ENCODE assay signal across 20 cellular contexts in genomic region chr2:85238607-85239006, GRCh38.
DNase-seq lines count a peak whose midpoint lies in the region; ATAC-seq and TF ChIP-seq lines count a peak whose summit lies in the region.
"Had no signal": no experiment of that assay in that cellular context is flagged by ENCODE, and none has a peak within 500 bp of the region (broad histone marks: within the 10 kb centered on the region; RNA-seq: fewer than 3 reads in every experiment).

No MANE protein-coding gene starts in this region.

- H3K27ac Mint-ChIP-seq in WTC11: peak overlapping the region; percentile 98
- no peak overlapping the region for H3K27ac Mint-ChIP-seq in neural progenitor cell

- CTCF ChIA-PET in HEK293 (lab: Yijun Ruan, JAX) (interaction anchor here (0.5 to 0.7 kb wide), 4 partner anchors 56 to 371 kb away, joined by 3 to 6 read pairs (median 4); no protein-coding TSS in a partner anchor), WTC11 (lab: Charles Lee) (interaction anchor here (0.7 to 4.9 kb wide), 9 partner anchors 8 to 53 kb away, joined by 3 to 35 read pairs (median 4); no protein-coding TSS in a partner anchor)

- no peak for DNase-seq in WTC11 (ENCODE audit: low spot score)
- no peak for DNase-seq in esophagus squamous epithelium (lab: John Stamatoyannopoulos, UW)
- no peak for DNase-seq in neural progenitor cell (ENCODE audit: low spot score)
- no peak for DNase-seq in body of pancreas
- DNase-seq: ACHN, AML-193, DMS 273 treated with DMSO at 0.1 percent for 48 hours, IMR-90, Karpas-422, MG63, NCI-H1092, NCI-H2081, NCI-H82, PC-9 had no signal

- H4K20me1 ChIP-seq in neural progenitor cell (ENCODE audit: low read depth): peaks cover 11% of the 10 kb centered on the region

- H3K4me1 Mint-ChIP-seq in WTC11 (peaks cover 87% of the 10 kb centered on the region), neural progenitor cell (peaks cover 73% of the 10 kb centered on the region)

- H3K36me3 ChIP-seq in HEK293 (ENCODE audit: control insufficient read depth in 2 of 2, insufficient read depth in 1 of 2, low read length in 2 of 2): no peaks in the 10 kb centered on the region
- no peaks in the 10 kb centered on the region for H3K36me3 ChIP-seq in esophagus squamous epithelium
- H3K36me3 ChIP-seq in neural progenitor cell: no peaks in the 10 kb centered on the region
- no peaks in the 10 kb centered on the region for H3K36me3 ChIP-seq in body of pancreas (replicated peaks in 1 of 2; ENCODE audit: insufficient read depth in 1 of 2, low read depth in 2 of 2)
- H3K36me3 ChIP-seq: MG63 had no signal

- H3K4me3 ChIP-seq in HEK293 (ENCODE audit: low read depth, low read length): no peak overlapping the region
- peak overlapping the region; percentile 13 to 50 (median 32) for H3K4me3 ChIP-seq in esophagus squamous epithelium
- no peak overlapping the region for H3K4me3 ChIP-seq in neural progenitor cell
- no peak overlapping the region for H3K4me3 ChIP-seq in body of pancreas
- H3K4me3 ChIP-seq: MG63, PC-9 had no signal

- H3K4me1 ChIP-seq in HEK293 (ENCODE audit: control insufficient read depth, insufficient read depth, low read length) (no peaks in the 10 kb centered on the region), esophagus squamous epithelium (peaks cover 0 to 32% (median 4%) of the 10 kb centered on the region in 3 donors), neural progenitor cell (peaks cover 61% of the 10 kb centered on the region), body of pancreas (no peaks in the 10 kb centered on the region)

- no peaks in the 10 kb centered on the region for H3K9me3 Mint-ChIP-seq in WTC11
- H3K9me3 Mint-ChIP-seq in neural progenitor cell: no peaks in the 10 kb centered on the region

- peaks cover 5% of the 10 kb centered on the region; the same call in 1 of the 2 replicates for H3K36me3 Mint-ChIP-seq in WTC11
- peaks cover 11% of the 10 kb centered on the region for H3K36me3 Mint-ChIP-seq in neural progenitor cell
- H3K36me3 Mint-ChIP-seq: CD14-positive monocyte had no signal

- TF ChIP-seq CTCF in HEK293 (tag by site-specific recombination; IDR thresholded peaks at IDR 0.05): no peak
- TF ChIP-seq CTCF in WTC11 (IDR thresholded peaks at IDR 0.05): no peak
- TF ChIP-seq CTCF in esophagus squamous epithelium (IDR thresholded peaks at IDR 0.05): no peak
- TF ChIP-seq CTCF in neural progenitor cell (IDR thresholded peaks at IDR 0.05): no peak
- no peak for TF ChIP-seq CTCF in body of pancreas (IDR thresholded peaks at IDR 0.05)

- 93 to 98% methylated on average over 6 to 8 of the region's 8 CpGs for WGBS in esophagus squamous epithelium, 2 donors
- 91 to 96% methylated on average over 8 of the region's 8 CpGs for WGBS in body of pancreas, 2 donors

- H2AFZ ChIP-seq in neural progenitor cell (replicated peaks): no peak overlapping the region
- H2AFZ ChIP-seq: PC-9 had no signal

- H3K4me2 ChIP-seq in neural progenitor cell: peak overlapping the region; percentile 59
- H3K4me2 ChIP-seq: PC-9 had no signal

- H3K79me2 ChIP-seq in neural progenitor cell (ENCODE audit: low read depth): peaks cover 18% of the 10 kb centered on the region

- ATAC-seq in WTC11 (no peak), GM19023 (IDR thresholded peaks at IDR 0.05; ENCODE audit: unreplicated experiment) (no peak), body of pancreas (no peak), HG03175 (IDR thresholded peaks at IDR 0.05; ENCODE audit: unreplicated experiment) (no peak), HG03469 (IDR thresholded peaks at IDR 0.05; ENCODE audit: unreplicated experiment) (no peak)
- ATAC-seq: Right ventricle myocardium inferior had no signal

- peak overlapping the region; percentile 54 for H3K4me3 Mint-ChIP-seq in WTC11
- H3K4me3 Mint-ChIP-seq in neural progenitor cell: peak overlapping the region; percentile 42

- H3K27me3 Mint-ChIP-seq in WTC11 (ENCODE audit: low read depth) (no peaks in the 10 kb centered on the region), neural progenitor cell (ENCODE audit: insufficient read depth, low read depth) (peaks cover 17% of the 10 kb centered on the region)

- intact Hi-C loops in esophagus squamous epithelium (cut with DNase I): no loop called here
- intact Hi-C loops in body of pancreas (cut with DNase I): loop anchor here (10.0 kb wide), 1 partner anchor 426 kb away; the partner anchor contains the start of gene SFTPB

- POLR2A ChIA-PET in HEK293 (lab: Yijun Ruan, JAX) (no interaction called here), WTC11 (lab: Charles Lee) (interaction anchor here (3.9 kb wide), 1 partner anchor 18 kb away, joined by 34 read pairs; no protein-coding TSS in a partner anchor)

- H3K9ac ChIP-seq in neural progenitor cell: no peak overlapping the region

- H3K27ac ChIP-seq in HEK293 (ENCODE audit: extremely low read depth, low read depth, low read length) (no peak overlapping the region), esophagus squamous epithelium (peak overlapping the region in 3 of 4 donors; percentile 45 to 68 (median 58)), neural progenitor cell (no peak overlapping the region), body of pancreas (no peak overlapping the region)
- H3K27ac ChIP-seq: PC-9 had no signal

- H3F3A ChIP-seq in neural progenitor cell (ENCODE audit: low read depth): peaks cover 55% of the 10 kb centered on the region

- no peaks in the 10 kb centered on the region for H3K9me3 ChIP-seq in HEK293 (ENCODE audit: control insufficient read depth, insufficient read depth, low read depth, low read length)
- H3K9me3 ChIP-seq in esophagus squamous epithelium: no peaks in the 10 kb centered on the region
- no peaks in the 10 kb centered on the region for H3K9me3 ChIP-seq in neural progenitor cell (ENCODE audit: low read depth)
- no peaks in the 10 kb centered on the region for H3K9me3 ChIP-seq in body of pancreas
- H3K9me3 ChIP-seq: MG63 had no signal

- TF ChIP-seq POLR2A in esophagus squamous epithelium (IDR thresholded peaks at IDR 0.05) (no peak), body of pancreas (IDR thresholded peaks at IDR 0.05) (no peak)

- H3K27me3 ChIP-seq in esophagus squamous epithelium: no peaks in the 10 kb centered on the region
- no peaks in the 10 kb centered on the region for H3K27me3 ChIP-seq in neural progenitor cell
- no peaks in the 10 kb centered on the region for H3K27me3 ChIP-seq in body of pancreas
- H3K27me3 ChIP-seq: MG63 had no signal

TF ChIP-seq in HEK293, 187 proteins besides CTCF, POLR2A, EP300 and RAD21 (continues in another document):
- TF ChIP-seq ZBTB11 (tag by site-specific recombination; conservative IDR thresholded peaks at IDR 0.05; ENCODE audit: low read depth): peak; percentile 69

TF ChIP-seq in WTC11, 78 proteins besides CTCF, POLR2A, EP300 and RAD21 (continues in another document):
- TF ChIP-seq RELA (CRISPR knock-in tag; IDR thresholded peaks at IDR 0.05; ENCODE audit: borderline replicate concordance) (no peak), ZNF425 (CRISPR knock-in tag; conservative IDR thresholded peaks at IDR 0.05) (no peak), CREB1 (CRISPR knock-in tag; IDR thresholded peaks at IDR 0.05) (no peak), ELF4 (CRISPR knock-in tag; IDR thresholded peaks at IDR 0.05; ENCODE audit: low read depth) (no peak), ZNF317 (CRISPR knock-in tag; IDR thresholded peaks at IDR 0.05; ENCODE audit: borderline replicate concordance, low read depth) (no peak), ZNF423 (CRISPR knock-in tag; IDR thresholded peaks at IDR 0.05) (no peak), OVOL2 (CRISPR knock-in tag; IDR thresholded peaks at IDR 0.05; ENCODE audit: borderline replicate concordance) (no peak), NFATC4 (CRISPR knock-in tag; IDR thresholded peaks at IDR 0.05) (no peak), ATF6 (CRISPR knock-in tag; IDR thresholded peaks at IDR 0.05) (no peak)

Comparison
In these comparisons a context has a peak if more than half of its experiments do, and no peak if none do; other contexts are left out.
1. H3K27ac ChIP-seq: peak in esophagus squamous epithelium (3 of 4); none in HEK293 (single experiment), neural progenitor cell (single experiment) and body of pancreas (0 of 4).
2. H3K4me3 ChIP-seq: peak in esophagus squamous epithelium (4 of 4); none in HEK293 (single experiment), neural progenitor cell (single experiment) and body of pancreas (0 of 2).
3. Of the 8 proteins assayed by ChIP-seq in both HEK293 and WTC11: peak only in HEK293: ZBTB21; only in WTC11: none; in both: none; in neither: 7.